ENCODE assay signal across 24 cellular contexts in genomic region chr15:101065570-101066221, GRCh38.
"Had no signal": no experiment of that assay in that cellular context is flagged by ENCODE, and none has a peak within 500 bp of the region (broad histone marks: within the 10 kb centered on the region; RNA-seq: fewer than 3 reads in every experiment).

No MANE protein-coding gene starts in this region.

- H3K4me2 ChIP-seq: hepatocyte had no signal

- H3K79me2 ChIP-seq: hepatocyte had no signal

- DNase-seq: activated CD4-positive, alpha-beta T cell treated with anti-CD3 and anti-CD28 coated beads for 48 hours; activated CD4-positive, alpha-beta T cell treated with anti-CD3 and anti-CD28 coated beads, Interleukin-2, amount 50 U/mL, for 48 hours; activated CD8-positive, alpha-beta memory T cell treated with anti-CD3 and anti-CD28 coated beads for 24 hours; activated gamma-delta T cell treated with Interleukin-2 at 50 U/mL for 16 hours; activated naive CD4-positive, alpha-beta T cell treated with anti-CD3 and anti-CD28 coated beads, Interleukin-2, amount 50 U/mL, for 16 hours; amniotic stem cell; caudate nucleus; immature natural killer cell; mesendoderm; nephron progenitor cell; psoas muscle; stimulated activated CD4-positive, alpha-beta T cell treated with anti-CD3 and anti-CD28 coated beads, Interleukin-12 subunit alpha, Interleukin-12 subunit beta, amount 100 ng/mL, for 4 hours; stimulated activated CD4-positive, alpha-beta T cell treated with anti-CD3 and anti-CD28 coated beads, Interleukin-4, amount 100 ng/mL, for 24 hours; stimulated activated naive CD8-positive, alpha-beta T cell treated with anti-CD3 and anti-CD28 coated beads, Interleukin-15, amount 100 ng/mL, for 72 hours; substantia nigra; T-helper 9 cell; WERI-Rb-1 had no signal

- FAIRE-seq: endothelial cell of umbilical vein, pancreas had no signal

- H3K27me3 ChIP-seq: gastroesophageal sphincter, hepatocyte, pancreas had no signal

- H3K36me3 ChIP-seq: WERI-Rb-1 had no signal

- H3K4me1 Mint-ChIP-seq: immature natural killer cell had no signal

- H3K4me3 Mint-ChIP-seq: activated T-helper 1 cell treated with anti-CD3 and anti-CD28 coated beads, Interleukin-12 subunit alpha, Interleukin-12 subunit beta, Interleukin-2, Interleukin-4 antibody, amounts not matched to agents 30 ng/mL and 10 ng/mL and 1 ng/mL, durations not matched to agents 14 hours and 24 hours and 36 hours; immature natural killer cell; nephron progenitor cell; stimulated activated memory B cell treated with anti-CD40 and anti-IgM and Interleukin-4, amounts not matched to agents 10 μg/mL and 1 μg/mL and 100 μg/mL, for 72 hours; stimulated activated naive CD8-positive, alpha-beta T cell treated with anti-CD3 and anti-CD28 coated beads, Interleukin-15, amount 100 ng/mL, for 72 hours had no signal

- H3K36me3 Mint-ChIP-seq: immature natural killer cell had no signal

- H3K4me3 ChIP-seq: gastroesophageal sphincter, hepatocyte, pancreas, psoas muscle had no signal

- H3K9me3 ChIP-seq: gastroesophageal sphincter, pancreas, psoas muscle had no signal

- H3K9me3 Mint-ChIP-seq: activated T-helper 1 cell treated with anti-CD3 and anti-CD28 coated beads, Interleukin-12 subunit alpha, Interleukin-12 subunit beta, Interleukin-2, Interleukin-4 antibody, amounts not matched to agents 30 ng/mL and 10 ng/mL and 1 ng/mL, durations not matched to agents 14 hours and 24 hours and 36 hours; immature natural killer cell; nephron progenitor cell; stimulated activated memory B cell treated with anti-CD40 and anti-IgM and Interleukin-4, amounts not matched to agents 10 μg/mL and 1 μg/mL and 100 μg/mL, for 72 hours; stimulated activated naive CD8-positive, alpha-beta T cell treated with anti-CD3 and anti-CD28 coated beads, Interleukin-15, amount 100 ng/mL, for 72 hours had no signal

- H3K27ac Mint-ChIP-seq: activated T-helper 1 cell treated with anti-CD3 and anti-CD28 coated beads, Interleukin-12 subunit alpha, Interleukin-12 subunit beta, Interleukin-2, Interleukin-4 antibody, amounts not matched to agents 30 ng/mL and 10 ng/mL and 1 ng/mL, durations not matched to agents 14 hours and 24 hours and 36 hours; immature natural killer cell; nephron progenitor cell; stimulated activated memory B cell treated with anti-CD40 and anti-IgM and Interleukin-4, amounts not matched to agents 10 μg/mL and 1 μg/mL and 100 μg/mL, for 72 hours had no signal

- H3K27ac ChIP-seq: gastroesophageal sphincter, hepatocyte, psoas muscle, WERI-Rb-1 had no signal

- ATAC-seq: activated CD4-positive, CD25-positive, alpha-beta regulatory T cell treated with anti-CD3 and anti-CD28 coated beads, Interleukin-2, amount 50 U/mL, for 24 hours; gastroesophageal sphincter; pancreas; psoas muscle; stimulated activated memory B cell treated with anti-CD40 and anti-IgM and Interleukin-4, amounts not matched to agents 10 μg/mL and 1 μg/mL and 100 μg/mL, for 72 hours; stimulated activated naive CD8-positive, alpha-beta T cell treated with anti-CD3 and anti-CD28 coated beads, Interleukin-15, amount 100 ng/mL, for 72 hours had no signal

- H3K27me3 Mint-ChIP-seq: stimulated activated memory B cell treated with anti-CD40 and anti-IgM and Interleukin-4, amounts not matched to agents 10 μg/mL and 1 μg/mL and 100 μg/mL, for 72 hours; stimulated activated naive CD8-positive, alpha-beta T cell treated with anti-CD3 and anti-CD28 coated beads, Interleukin-15, amount 100 ng/mL, for 72 hours had no signal

- H3K4me1 ChIP-seq: pancreas, psoas muscle had no signal

- H2AFZ ChIP-seq: hepatocyte had no signal
